Comparison of ENCODE assay signal across 1 cellular context in the genomic region with DNA sequence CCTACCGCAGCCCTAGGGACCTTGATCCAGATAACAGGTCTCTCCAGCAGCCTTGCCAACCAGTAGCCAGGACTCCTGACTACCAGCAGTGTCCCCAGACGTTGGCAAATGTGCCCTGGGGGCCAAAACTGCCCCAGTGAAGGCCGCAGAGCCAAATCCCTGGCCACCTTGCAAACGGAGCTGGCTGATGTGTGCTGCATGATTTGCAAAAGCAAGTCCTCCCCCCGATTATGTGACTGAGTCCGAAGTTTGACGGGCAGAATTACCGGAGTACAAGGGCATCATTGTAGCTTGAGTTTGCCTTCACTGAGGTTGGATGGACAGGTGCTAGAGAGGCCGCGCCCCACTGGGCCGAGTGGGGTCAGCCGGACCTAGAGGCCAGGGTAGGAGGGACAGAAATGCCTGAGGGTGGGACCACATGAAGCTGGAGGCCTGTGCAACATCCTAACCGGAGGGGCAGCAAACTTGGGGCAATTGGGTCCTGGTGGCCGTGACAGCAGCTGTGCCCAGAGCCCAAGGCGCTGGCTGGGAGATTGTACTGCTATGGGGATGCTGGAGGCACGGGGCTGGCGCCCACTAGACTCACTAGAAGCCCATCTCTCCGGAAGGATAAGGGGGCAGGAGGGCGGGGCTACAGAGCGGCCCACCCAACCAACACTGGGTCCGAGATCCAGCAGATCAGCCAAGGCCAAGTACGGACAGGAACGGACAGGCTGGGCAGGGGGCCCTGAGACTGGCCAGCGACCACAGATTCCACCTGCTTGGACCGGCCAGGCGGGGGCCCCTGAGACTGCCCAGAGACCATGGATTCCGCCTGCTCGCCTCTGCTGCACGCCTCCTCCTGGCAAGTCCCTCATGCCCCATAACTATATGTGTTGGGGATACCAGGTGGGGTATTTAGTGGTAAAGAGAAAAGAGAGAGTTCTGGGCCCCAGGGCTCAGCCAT.
TF ChIP-seq lines count a peak whose summit lies in the region.

No MANE protein-coding gene starts in this region.

TF ChIP-seq in HepG2, 621 proteins besides CTCF, POLR2A, EP300 and RAD21 (continued from another document and continues in another):
- TF ChIP-seq, protein P1, sequence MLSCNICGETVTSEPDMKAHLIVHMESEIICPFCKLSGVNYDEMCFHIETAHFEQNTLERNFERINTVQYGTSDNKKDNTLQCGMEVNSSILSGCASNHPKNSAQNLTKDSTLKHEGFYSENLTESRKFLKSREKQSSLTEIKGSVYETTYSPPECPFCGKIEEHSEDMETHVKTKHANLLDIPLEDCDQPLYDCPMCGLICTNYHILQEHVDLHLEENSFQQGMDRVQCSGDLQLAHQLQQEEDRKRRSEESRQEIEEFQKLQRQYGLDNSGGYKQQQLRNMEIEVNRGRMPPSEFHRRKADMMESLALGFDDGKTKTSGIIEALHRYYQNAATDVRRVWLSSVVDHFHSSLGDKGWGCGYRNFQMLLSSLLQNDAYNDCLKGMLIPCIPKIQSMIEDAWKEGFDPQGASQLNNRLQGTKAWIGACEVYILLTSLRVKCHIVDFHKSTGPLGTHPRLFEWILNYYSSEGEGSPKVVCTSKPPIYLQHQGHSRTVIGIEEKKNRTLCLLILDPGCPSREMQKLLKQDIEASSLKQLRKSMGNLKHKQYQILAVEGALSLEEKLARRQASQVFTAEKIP (CRISPR knock-in tag; IDR thresholded peaks at IDR 0.05; ENCODE audit: borderline replicate concordance): no peak
- TF ChIP-seq MZF1 (CRISPR knock-in tag; IDR thresholded peaks at IDR 0.05; ENCODE audit: borderline replicate concordance) (no peak), ZKSCAN1 (IDR thresholded peaks at IDR 0.05; ENCODE audit: low read length) (no peak), FIP1L1 (IDR thresholded peaks at IDR 0.05; ENCODE audit: borderline replicate concordance, insufficient read depth, low read depth, low read length) (0 out of 2 replicates have a peak, but pooled peaks have one; percentile 11), ZNF143 (CRISPR knock-in tag; IDR thresholded peaks at IDR 0.05) (peak; percentile 15; the same call in 1 of the 2 replicates), ZNF44 (CRISPR knock-in tag; IDR thresholded peaks at IDR 0.05) (no peak), ZNF232 (CRISPR knock-in tag; IDR thresholded peaks at IDR 0.05; ENCODE audit: borderline replicate concordance) (no peak), ZBTB7B (CRISPR knock-in tag; IDR thresholded peaks at IDR 0.05) (peak; percentile 85), ZNF567 (CRISPR knock-in tag; IDR thresholded peaks at IDR 0.05; ENCODE audit: borderline replicate concordance) (no peak), BORCS8-MEF2B (CRISPR knock-in tag; IDR thresholded peaks at IDR 0.05) (no peak), LCORL (IDR thresholded peaks at IDR 0.05) (no peak), LCORL (CRISPR knock-in tag; IDR thresholded peaks at IDR 0.05) (peak; percentile 97), AGO1 (IDR thresholded peaks at IDR 0.05; ENCODE audit: low read depth, low read length, poor library complexity, severe bottlenecking) (peak; percentile 39), HDAC6 (IDR thresholded peaks at IDR 0.05; ENCODE audit: low read depth, low read length) (no peak), ZNF343 (CRISPR knock-in tag; IDR thresholded peaks at IDR 0.05) (no peak), ZNF121 (CRISPR knock-in tag; IDR thresholded peaks at IDR 0.05) (no peak), EEA1 (CRISPR knock-in tag; IDR thresholded peaks at IDR 0.05; ENCODE audit: borderline replicate concordance) (no peak), GFI1 (CRISPR knock-in tag; IDR thresholded peaks at IDR 0.05; ENCODE audit: borderline replicate concordance) (no peak), HOXA5 (CRISPR knock-in tag; IDR thresholded peaks at IDR 0.05) (0 out of 2 replicates have a peak, but pooled peaks have one; percentile 9), SOX6 (IDR thresholded peaks at IDR 0.05) (no peak), SOX6 (CRISPR knock-in tag; IDR thresholded peaks at IDR 0.05) (peak; percentile 73), NR2C2 (CRISPR knock-in tag; IDR thresholded peaks at IDR 0.05; ENCODE audit: borderline replicate concordance) (peak; percentile 23; the same call in 1 of the 2 replicates), HNRNPLL (IDR thresholded peaks at IDR 0.05; ENCODE audit: low read depth, low read length, poor library complexity, severe bottlenecking) (peak; percentile 30), PHF20 (CRISPR knock-in tag; IDR thresholded peaks at IDR 0.05) (no peak), CHD4 (IDR thresholded peaks at IDR 0.05; ENCODE audit: borderline replicate concordance, low read length) (peak; percentile 39; the same call in 1 of the 2 replicates), GATA4 (IDR thresholded peaks at IDR 0.05; ENCODE audit: borderline replicate concordance, low read depth) (no peak), GLI4 (CRISPR knock-in tag; IDR thresholded peaks at IDR 0.05; ENCODE audit: borderline replicate concordance) (no peak), IKZF1 (IDR thresholded peaks at IDR 0.05) (no peak), HOXD1 (CRISPR knock-in tag; IDR thresholded peaks at IDR 0.05) (no peak), RFXAP (CRISPR knock-in tag; IDR thresholded peaks at IDR 0.05; ENCODE audit: borderline replicate concordance) (0 out of 2 replicates have a peak, but pooled peaks have one; percentile 5), SCMH1 (CRISPR knock-in tag; IDR thresholded peaks at IDR 0.05; ENCODE audit: borderline replicate concordance) (no peak), SUZ12 (IDR thresholded peaks at IDR 0.05; ENCODE audit: low read depth, low read length) (no peak), HES4 (CRISPR knock-in tag; IDR thresholded peaks at IDR 0.05; ENCODE audit: borderline replicate concordance) (no peak; the same call in 1 of the 2 replicates), ATAD3A (CRISPR knock-in tag; IDR thresholded peaks at IDR 0.05) (no peak), KAT8 (CRISPR knock-in tag; IDR thresholded peaks at IDR 0.05) (no peak), CBX5 (CRISPR knock-in tag; IDR thresholded peaks at IDR 0.05; ENCODE audit: borderline replicate concordance) (no peak), ZFP37 (CRISPR knock-in tag; IDR thresholded peaks at IDR 0.05; ENCODE audit: borderline replicate concordance) (0 out of 2 replicates have a peak, but pooled peaks have one; percentile 67), CEBPZ (IDR thresholded peaks at IDR 0.05; ENCODE audit: low read length) (no peak), PRDM15 (CRISPR knock-in tag; IDR thresholded peaks at IDR 0.05) (no peak), SMYD3 (CRISPR knock-in tag; IDR thresholded peaks at IDR 0.05) (no peak), MBD4 (IDR thresholded peaks at IDR 0.05; ENCODE audit: borderline replicate concordance, low read length) (no peak)
- TF ChIP-seq, protein P2, sequence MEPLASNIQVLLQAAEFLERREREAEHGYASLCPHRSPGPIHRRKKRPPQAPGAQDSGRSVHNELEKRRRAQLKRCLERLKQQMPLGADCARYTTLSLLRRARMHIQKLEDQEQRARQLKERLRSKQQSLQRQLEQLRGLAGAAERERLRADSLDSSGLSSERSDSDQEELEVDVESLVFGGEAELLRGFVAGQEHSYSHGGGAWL (CRISPR knock-in tag; IDR thresholded peaks at IDR 0.05): no peak; the same call in 1 of the 2 replicates
- TF ChIP-seq, protein P3, sequence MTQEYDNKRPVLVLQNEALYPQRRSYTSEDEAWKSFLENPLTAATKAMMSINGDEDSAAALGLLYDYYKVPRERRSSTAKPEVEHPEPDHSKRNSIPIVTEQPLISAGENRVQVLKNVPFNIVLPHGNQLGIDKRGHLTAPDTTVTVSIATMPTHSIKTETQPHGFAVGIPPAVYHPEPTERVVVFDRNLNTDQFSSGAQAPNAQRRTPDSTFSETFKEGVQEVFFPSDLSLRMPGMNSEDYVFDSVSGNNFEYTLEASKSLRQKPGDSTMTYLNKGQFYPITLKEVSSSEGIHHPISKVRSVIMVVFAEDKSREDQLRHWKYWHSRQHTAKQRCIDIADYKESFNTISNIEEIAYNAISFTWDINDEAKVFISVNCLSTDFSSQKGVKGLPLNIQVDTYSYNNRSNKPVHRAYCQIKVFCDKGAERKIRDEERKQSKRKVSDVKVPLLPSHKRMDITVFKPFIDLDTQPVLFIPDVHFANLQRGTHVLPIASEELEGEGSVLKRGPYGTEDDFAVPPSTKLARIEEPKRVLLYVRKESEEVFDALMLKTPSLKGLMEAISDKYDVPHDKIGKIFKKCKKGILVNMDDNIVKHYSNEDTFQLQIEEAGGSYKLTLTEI (CRISPR knock-in tag; conservative IDR thresholded peaks at IDR 0.05): no peak
- TF ChIP-seq, protein P4, sequence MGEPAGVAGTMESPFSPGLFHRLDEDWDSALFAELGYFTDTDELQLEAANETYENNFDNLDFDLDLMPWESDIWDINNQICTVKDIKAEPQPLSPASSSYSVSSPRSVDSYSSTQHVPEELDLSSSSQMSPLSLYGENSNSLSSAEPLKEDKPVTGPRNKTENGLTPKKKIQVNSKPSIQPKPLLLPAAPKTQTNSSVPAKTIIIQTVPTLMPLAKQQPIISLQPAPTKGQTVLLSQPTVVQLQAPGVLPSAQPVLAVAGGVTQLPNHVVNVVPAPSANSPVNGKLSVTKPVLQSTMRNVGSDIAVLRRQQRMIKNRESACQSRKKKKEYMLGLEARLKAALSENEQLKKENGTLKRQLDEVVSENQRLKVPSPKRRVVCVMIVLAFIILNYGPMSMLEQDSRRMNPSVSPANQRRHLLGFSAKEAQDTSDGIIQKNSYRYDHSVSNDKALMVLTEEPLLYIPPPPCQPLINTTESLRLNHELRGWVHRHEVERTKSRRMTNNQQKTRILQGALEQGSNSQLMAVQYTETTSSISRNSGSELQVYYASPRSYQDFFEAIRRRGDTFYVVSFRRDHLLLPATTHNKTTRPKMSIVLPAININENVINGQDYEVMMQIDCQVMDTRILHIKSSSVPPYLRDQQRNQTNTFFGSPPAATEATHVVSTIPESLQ (CRISPR knock-in tag; conservative IDR thresholded peaks at IDR 0.05): no peak
- TF ChIP-seq, protein P5, sequence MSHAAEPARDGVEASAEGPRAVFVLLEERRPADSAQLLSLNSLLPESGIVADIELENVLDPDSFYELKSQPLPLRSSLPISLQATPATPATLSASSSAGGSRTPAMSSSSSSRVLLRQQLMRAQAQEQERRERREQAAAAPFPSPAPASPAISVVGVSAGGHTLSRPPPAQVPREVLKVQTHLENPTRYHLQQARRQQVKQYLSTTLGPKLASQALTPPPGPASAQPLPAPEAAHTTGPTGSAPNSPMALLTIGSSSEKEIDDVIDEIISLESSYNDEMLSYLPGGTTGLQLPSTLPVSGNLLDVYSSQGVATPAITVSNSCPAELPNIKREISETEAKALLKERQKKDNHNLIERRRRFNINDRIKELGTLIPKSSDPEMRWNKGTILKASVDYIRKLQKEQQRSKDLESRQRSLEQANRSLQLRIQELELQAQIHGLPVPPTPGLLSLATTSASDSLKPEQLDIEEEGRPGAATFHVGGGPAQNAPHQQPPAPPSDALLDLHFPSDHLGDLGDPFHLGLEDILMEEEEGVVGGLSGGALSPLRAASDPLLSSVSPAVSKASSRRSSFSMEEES (CRISPR knock-in tag; IDR thresholded peaks at IDR 0.05): no peak; the same call in 1 of the 2 replicates
- TF ChIP-seq, protein P6, sequence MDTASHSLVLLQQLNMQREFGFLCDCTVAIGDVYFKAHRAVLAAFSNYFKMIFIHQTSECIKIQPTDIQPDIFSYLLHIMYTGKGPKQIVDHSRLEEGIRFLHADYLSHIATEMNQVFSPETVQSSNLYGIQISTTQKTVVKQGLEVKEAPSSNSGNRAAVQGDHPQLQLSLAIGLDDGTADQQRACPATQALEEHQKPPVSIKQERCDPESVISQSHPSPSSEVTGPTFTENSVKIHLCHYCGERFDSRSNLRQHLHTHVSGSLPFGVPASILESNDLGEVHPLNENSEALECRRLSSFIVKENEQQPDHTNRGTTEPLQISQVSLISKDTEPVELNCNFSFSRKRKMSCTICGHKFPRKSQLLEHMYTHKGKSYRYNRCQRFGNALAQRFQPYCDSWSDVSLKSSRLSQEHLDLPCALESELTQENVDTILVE (CRISPR knock-in tag; IDR thresholded peaks at IDR 0.05): no peak; the same call in none of the 2 replicates
